In genomic region chr3:153614563-153614962, GRCh38 we compare ENCODE assay signal across 12 cellular contexts.
A peak's percentile ranks its signal among the peaks of the same experiment; 100 is the strongest.
DNase-seq lines count a peak whose midpoint lies in the region; ATAC-seq and TF ChIP-seq lines count a peak whose summit lies in the region.
"Had no signal": no experiment of that assay in that cellular context is flagged by ENCODE, and none has a peak within 500 bp of the region (broad histone marks: within the 10 kb centered on the region; RNA-seq: fewer than 3 reads in every experiment).

No MANE protein-coding gene starts in this region.

- TF ChIP-seq CTCF in epithelial cell of esophagus (IDR thresholded peaks at IDR 0.05; ENCODE audit: insufficient read depth, low read depth, low read length, missing control alignments) (no peak), osteoblast (IDR thresholded peaks at IDR 0.05; ENCODE audit: extremely low read depth, low read depth, low read length) (no peak)

- peaks cover 10% of the 10 kb centered on the region for H3K4me1 ChIP-seq in osteoblast (ENCODE audit: insufficient read depth, low read length)
- no peaks in the 10 kb centered on the region for H3K4me1 ChIP-seq in naive thymus-derived CD4-positive, alpha-beta T cell (ENCODE audit: control insufficient read depth in 2 of 2, insufficient read depth in 2 of 2, low read length in 2 of 2)
- H3K4me1 ChIP-seq: vagina had no signal

- no peaks in the 10 kb centered on the region for H4K20me1 ChIP-seq in osteoblast (ENCODE audit: insufficient read depth, low read length)

- H3K27ac Mint-ChIP-seq in naive thymus-derived CD4-positive, alpha-beta T cell, result no peak overlapping the region
- H3K27ac Mint-ChIP-seq: activated CD4-positive, alpha-beta memory T cell treated with anti-CD3 and anti-CD28 coated beads, Interleukin-2, amount 10 ng/mL, durations not matched to agents 7 days and 5 days; activated naive CD8-positive, alpha-beta T cell treated with anti-CD3 and anti-CD28 coated beads for 36 hours had no signal

- peaks cover 0 to 7% (median 0%) of the 10 kb centered on the region in 7 donors for H3K4me1 Mint-ChIP-seq in naive thymus-derived CD4-positive, alpha-beta T cell
- H3K4me1 Mint-ChIP-seq: activated CD4-positive, alpha-beta memory T cell treated with anti-CD3 and anti-CD28 coated beads, Interleukin-2, amount 10 ng/mL, durations not matched to agents 7 days and 5 days; activated naive CD8-positive, alpha-beta T cell treated with anti-CD3 and anti-CD28 coated beads for 36 hours had no signal

- no peak overlapping the region for H3K4me2 ChIP-seq in osteoblast (ENCODE audit: insufficient read depth, low read length)

- H3K4me3 ChIP-seq in epithelial cell of esophagus (ENCODE audit: low read length) (no peak overlapping the region), osteoblast (ENCODE audit: insufficient read depth, low read length) (no peak overlapping the region)
- H3K4me3 ChIP-seq in naive thymus-derived CD4-positive, alpha-beta T cell (ENCODE audit: low read length), result no peak overlapping the region
- H3K4me3 ChIP-seq: vagina had no signal

- intact Hi-C loops in naive thymus-derived CD4-positive, alpha-beta T cell (cut with micrococcal nuclease), result no loop called here

- no peak overlapping the region for H3K4me3 Mint-ChIP-seq in naive thymus-derived CD4-positive, alpha-beta T cell
- H3K4me3 Mint-ChIP-seq: activated CD4-positive, alpha-beta memory T cell treated with anti-CD3 and anti-CD28 coated beads, Interleukin-2, amount 10 ng/mL, durations not matched to agents 7 days and 5 days; activated naive CD8-positive, alpha-beta T cell treated with anti-CD3 and anti-CD28 coated beads for 36 hours had no signal

- no peaks in the 10 kb centered on the region for H3K27me3 Mint-ChIP-seq in naive thymus-derived CD4-positive, alpha-beta T cell
- H3K27me3 Mint-ChIP-seq: activated CD4-positive, alpha-beta memory T cell treated with anti-CD3 and anti-CD28 coated beads, Interleukin-2, amount 10 ng/mL, durations not matched to agents 7 days and 5 days; activated naive CD8-positive, alpha-beta T cell treated with anti-CD3 and anti-CD28 coated beads for 36 hours had no signal

- H3K27ac ChIP-seq in osteoblast (ENCODE audit: low read depth, low read length), result peak overlapping the region; percentile 53
- no peak overlapping the region for H3K27ac ChIP-seq in substantia nigra (ENCODE audit: low read depth, low read length, poor library complexity, severe bottlenecking)
- no peak overlapping the region for H3K27ac ChIP-seq in naive thymus-derived CD4-positive, alpha-beta T cell (ENCODE audit: low read depth, low read length)
- H3K27ac ChIP-seq: vagina had no signal

- CTCF ChIA-PET in naive thymus-derived CD4-positive, alpha-beta T cell (lab: Charles Lee), result no interaction called here

- H3K9me3 Mint-ChIP-seq in naive thymus-derived CD4-positive, alpha-beta T cell, result peaks cover 0 to 3% (median 0%) of the 10 kb centered on the region in 11 donors
- H3K9me3 Mint-ChIP-seq: activated CD4-positive, alpha-beta memory T cell treated with anti-CD3 and anti-CD28 coated beads, Interleukin-2, amount 10 ng/mL, durations not matched to agents 7 days and 5 days; activated naive CD8-positive, alpha-beta T cell treated with anti-CD3 and anti-CD28 coated beads for 36 hours had no signal

- ATAC-seq in GM19467 (IDR thresholded peaks at IDR 0.05; ENCODE audit: unreplicated experiment) (no peak), HG03025 (IDR thresholded peaks at IDR 0.05; ENCODE audit: low FRiP score, unreplicated experiment) (no peak)
- ATAC-seq in naive thymus-derived CD4-positive, alpha-beta T cell, result no peak

- no peaks in the 10 kb centered on the region for H3K9me3 ChIP-seq in osteoblast (ENCODE audit: low read depth, low read length)
- H3K9me3 ChIP-seq in naive thymus-derived CD4-positive, alpha-beta T cell (ENCODE audit: control insufficient read depth in 2 of 3, low read length in 3 of 3), result no peaks in the 10 kb centered on the region
- H3K9me3 ChIP-seq: vagina had no signal

- H2AFZ ChIP-seq in osteoblast (ENCODE audit: low read length), result peak overlapping the region; percentile 47

- H3K27me3 ChIP-seq in osteoblast (ENCODE audit: insufficient read depth, low read length), result no peaks in the 10 kb centered on the region
- no peaks in the 10 kb centered on the region for H3K27me3 ChIP-seq in naive thymus-derived CD4-positive, alpha-beta T cell (ENCODE audit: control insufficient read depth in 2 of 2, insufficient read depth in 2 of 2, low read length in 2 of 2)
- H3K27me3 ChIP-seq: vagina had no signal

- H3K36me3 ChIP-seq in osteoblast (ENCODE audit: insufficient read depth, low read length), result no peaks in the 10 kb centered on the region
- H3K36me3 ChIP-seq in naive thymus-derived CD4-positive, alpha-beta T cell (ENCODE audit: control insufficient read depth in 2 of 3, insufficient read depth in 3 of 3, low read length in 3 of 3), result no peaks in the 10 kb centered on the region
- H3K36me3 ChIP-seq: vagina had no signal

- POLR2A ChIA-PET in naive thymus-derived CD4-positive, alpha-beta T cell (lab: Charles Lee), result no interaction called here

- peaks cover 0 to 7% (median 0%) of the 10 kb centered on the region in 5 donors for H3K36me3 Mint-ChIP-seq in naive thymus-derived CD4-positive, alpha-beta T cell
- H3K36me3 Mint-ChIP-seq: activated naive CD8-positive, alpha-beta T cell treated with anti-CD3 and anti-CD28 coated beads for 36 hours had no signal

- no peaks in the 10 kb centered on the region for H3K79me2 ChIP-seq in osteoblast (ENCODE audit: insufficient read depth, low read length)

- peak; percentile 46 for DNase-seq in GM03348 (ENCODE audit: low spot score)
- peak; percentile 43 for DNase-seq in NCI-H82 treated with DMSO at 0.1 percent for 48 hours (lab: John Stamatoyannopoulos, UW; ENCODE audit: unreplicated experiment)
- peak; percentile 98 for DNase-seq in epithelial cell of esophagus (ENCODE audit: low read depth)
- no peak for DNase-seq in osteoblast (ENCODE audit: insufficient read length, low spot score, missing footprints)
- no peak for DNase-seq in substantia nigra (lab: John Stamatoyannopoulos, UW)
- no peak for DNase-seq in naive thymus-derived CD4-positive, alpha-beta T cell
- DNase-seq: activated CD4-positive, alpha-beta memory T cell treated with anti-CD3 and anti-CD28 coated beads, Interleukin-2, amount 10 ng/mL, durations not matched to agents 7 days and 5 days; activated naive CD8-positive, alpha-beta T cell treated with anti-CD3 and anti-CD28 coated beads for 36 hours; SHP77 treated with DMSO at 0.1 percent for 48 hours had no signal

Comparison
In these comparisons a context has a peak if more than half of its experiments do, and no peak if none do; other contexts are left out.
1. DNase-seq: peak in GM03348 (single experiment), NCI-H82 treated with DMSO at 0.1 percent for 48 hours (single experiment) and epithelial cell of esophagus (single experiment); none in osteoblast (single experiment), substantia nigra (0 of 49) and naive thymus-derived CD4-positive, alpha-beta T cell (0 of 9).